1 cellular context compared by ENCODE assay signal in the genomic region with DNA sequence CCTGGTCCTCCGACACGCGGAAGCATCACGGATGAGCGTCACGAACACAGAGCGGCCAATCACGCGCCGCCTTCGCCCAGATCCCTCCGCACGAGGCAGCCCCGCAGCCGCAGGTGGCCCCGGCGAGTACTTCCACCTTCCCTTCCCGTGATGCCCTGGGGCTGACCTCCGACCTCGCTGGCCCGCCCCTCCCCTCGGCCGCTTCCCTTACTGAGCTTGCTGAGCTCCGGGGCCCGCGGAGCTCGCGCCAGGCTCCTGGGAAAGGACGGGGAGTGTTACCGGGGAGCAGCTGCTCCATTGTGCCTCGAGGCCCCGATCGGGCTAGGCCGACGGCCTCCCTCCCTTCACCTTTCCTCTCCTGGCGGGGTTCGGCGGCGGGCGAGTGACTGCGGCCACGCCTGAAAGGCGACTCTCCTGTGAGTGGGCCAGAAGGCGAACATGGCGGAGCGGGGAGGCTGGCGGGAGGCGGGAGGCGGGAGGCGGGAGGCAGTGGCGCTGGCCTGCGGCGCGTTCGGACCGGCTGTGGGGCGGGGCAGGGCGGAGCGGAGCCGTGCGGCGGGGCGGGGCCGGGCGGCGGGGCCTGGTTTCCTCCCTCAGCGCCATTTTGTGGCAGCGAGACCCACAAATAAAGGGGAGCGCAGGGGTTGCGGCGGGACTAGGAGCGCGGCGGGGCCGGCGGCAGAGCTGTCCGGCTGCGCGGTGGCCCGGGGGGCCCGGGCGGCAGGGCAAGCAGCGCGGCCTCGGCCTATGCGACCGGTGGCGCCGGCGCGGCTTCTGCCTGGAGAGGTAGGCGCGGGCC.
TF ChIP-seq lines count a peak whose summit lies in the region.

A gene (plus strand): TSS at position 589 of the 799 bp plus-strand sequence. CDS start 8,760 bp downstream, outside the sequence.

TF ChIP-seq in HepG2, 621 proteins besides CTCF, POLR2A, EP300 and RAD21 (continued from another document and continues in another):
- TF ChIP-seq, protein P1, sequence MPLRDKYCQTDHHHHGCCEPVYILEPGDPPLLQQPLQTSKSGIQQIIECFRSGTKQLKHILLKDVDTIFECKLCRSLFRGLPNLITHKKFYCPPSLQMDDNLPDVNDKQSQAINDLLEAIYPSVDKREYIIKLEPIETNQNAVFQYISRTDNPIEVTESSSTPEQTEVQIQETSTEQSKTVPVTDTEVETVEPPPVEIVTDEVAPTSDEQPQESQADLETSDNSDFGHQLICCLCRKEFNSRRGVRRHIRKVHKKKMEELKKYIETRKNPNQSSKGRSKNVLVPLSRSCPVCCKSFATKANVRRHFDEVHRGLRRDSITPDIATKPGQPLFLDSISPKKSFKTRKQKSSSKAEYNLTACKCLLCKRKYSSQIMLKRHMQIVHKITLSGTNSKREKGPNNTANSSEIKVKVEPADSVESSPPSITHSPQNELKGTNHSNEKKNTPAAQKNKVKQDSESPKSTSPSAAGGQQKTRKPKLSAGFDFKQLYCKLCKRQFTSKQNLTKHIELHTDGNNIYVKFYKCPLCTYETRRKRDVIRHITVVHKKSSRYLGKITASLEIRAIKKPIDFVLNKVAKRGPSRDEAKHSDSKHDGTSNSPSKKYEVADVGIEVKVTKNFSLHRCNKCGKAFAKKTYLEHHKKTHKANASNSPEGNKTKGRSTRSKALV (CRISPR knock-in tag; IDR thresholded peaks at IDR 0.05) = peak; percentile 96
- no peak for TF ChIP-seq MATR3 (CRISPR knock-in tag; IDR thresholded peaks at IDR 0.05)
- peak; percentile 82; the same call in 1 of the 2 replicates for TF ChIP-seq HMG20B (CRISPR knock-in tag; conservative IDR thresholded peaks at IDR 0.05)
- peak; percentile 97 for TF ChIP-seq ZNF557 (CRISPR knock-in tag; IDR thresholded peaks at IDR 0.05)
- no peak for TF ChIP-seq SMC3 (IDR thresholded peaks at IDR 0.05; ENCODE audit: low read length)
- TF ChIP-seq ZNF652 (CRISPR knock-in tag; IDR thresholded peaks at IDR 0.05; ENCODE audit: borderline replicate concordance, low read depth) = peak; percentile 52; the same call in 1 of the 2 replicates
- no peak for TF ChIP-seq NBN (conservative IDR thresholded peaks at IDR 0.05)
- TF ChIP-seq ZSCAN21 (CRISPR knock-in tag; IDR thresholded peaks at IDR 0.05; ENCODE audit: borderline replicate concordance) = peak; percentile 98
- TF ChIP-seq, protein P2, sequence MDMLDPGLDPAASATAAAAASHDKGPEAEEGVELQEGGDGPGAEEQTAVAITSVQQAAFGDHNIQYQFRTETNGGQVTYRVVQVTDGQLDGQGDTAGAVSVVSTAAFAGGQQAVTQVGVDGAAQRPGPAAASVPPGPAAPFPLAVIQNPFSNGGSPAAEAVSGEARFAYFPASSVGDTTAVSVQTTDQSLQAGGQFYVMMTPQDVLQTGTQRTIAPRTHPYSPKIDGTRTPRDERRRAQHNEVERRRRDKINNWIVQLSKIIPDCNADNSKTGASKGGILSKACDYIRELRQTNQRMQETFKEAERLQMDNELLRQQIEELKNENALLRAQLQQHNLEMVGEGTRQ (IDR thresholded peaks at IDR 0.05; ENCODE audit: low read depth, low read length) = peak; percentile 30; the same call in 1 of the 2 replicates
- TF ChIP-seq, protein P2 (CRISPR knock-in tag; IDR thresholded peaks at IDR 0.05; ENCODE audit: borderline replicate concordance) = peak; percentile 74; the same call in 1 of the 2 replicates
- TF ChIP-seq ZFYVE20 (CRISPR knock-in tag; IDR thresholded peaks at IDR 0.05; ENCODE audit: borderline replicate concordance, low read depth) = peak; percentile 97
- TF ChIP-seq, protein P3, sequence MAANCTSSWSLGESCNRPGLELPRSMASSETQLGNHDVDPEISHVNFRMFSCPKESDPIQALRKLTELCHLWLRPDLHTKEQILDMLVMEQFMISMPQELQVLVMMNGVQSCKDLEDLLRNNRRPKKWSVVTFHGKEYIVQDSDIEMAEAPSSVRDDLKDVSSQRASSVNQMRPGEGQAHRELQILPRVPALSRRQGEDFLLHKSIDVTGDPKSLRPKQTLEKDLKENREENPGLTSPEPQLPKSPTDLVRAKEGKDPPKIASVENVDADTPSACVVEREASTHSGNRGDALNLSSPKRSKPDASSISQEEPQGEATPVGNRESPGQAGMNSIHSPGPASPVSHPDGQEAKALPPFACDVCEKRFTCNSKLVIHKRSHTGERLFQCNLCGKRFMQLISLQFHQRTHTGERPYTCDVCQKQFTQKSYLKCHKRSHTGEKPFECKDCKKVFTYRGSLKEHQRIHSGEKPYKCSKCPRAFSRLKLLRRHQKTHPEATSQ (CRISPR knock-in tag; IDR thresholded peaks at IDR 0.05; ENCODE audit: borderline replicate concordance) = peak; percentile 95
- TF ChIP-seq ZFP62 (CRISPR knock-in tag; IDR thresholded peaks at IDR 0.05) = no peak
- peak; percentile 95 for TF ChIP-seq TP53 (CRISPR knock-in tag; conservative IDR thresholded peaks at IDR 0.05)
- TF ChIP-seq, protein P4, sequence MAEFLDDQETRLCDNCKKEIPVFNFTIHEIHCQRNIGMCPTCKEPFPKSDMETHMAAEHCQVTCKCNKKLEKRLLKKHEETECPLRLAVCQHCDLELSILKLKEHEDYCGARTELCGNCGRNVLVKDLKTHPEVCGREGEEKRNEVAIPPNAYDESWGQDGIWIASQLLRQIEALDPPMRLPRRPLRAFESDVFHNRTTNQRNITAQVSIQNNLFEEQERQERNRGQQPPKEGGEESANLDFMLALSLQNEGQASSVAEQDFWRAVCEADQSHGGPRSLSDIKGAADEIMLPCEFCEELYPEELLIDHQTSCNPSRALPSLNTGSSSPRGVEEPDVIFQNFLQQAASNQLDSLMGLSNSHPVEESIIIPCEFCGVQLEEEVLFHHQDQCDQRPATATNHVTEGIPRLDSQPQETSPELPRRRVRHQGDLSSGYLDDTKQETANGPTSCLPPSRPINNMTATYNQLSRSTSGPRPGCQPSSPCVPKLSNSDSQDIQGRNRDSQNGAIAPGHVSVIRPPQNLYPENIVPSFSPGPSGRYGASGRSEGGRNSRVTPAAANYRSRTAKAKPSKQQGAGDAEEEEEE (CRISPR knock-in tag; IDR thresholded peaks at IDR 0.05; ENCODE audit: borderline replicate concordance) = peak; percentile 98
- peak; percentile 96 for TF ChIP-seq CCDC6 (CRISPR knock-in tag; IDR thresholded peaks at IDR 0.05)
- TF ChIP-seq ZNF761 (CRISPR knock-in tag; conservative IDR thresholded peaks at IDR 0.05) = peak; percentile 95
- TF ChIP-seq, protein P5, sequence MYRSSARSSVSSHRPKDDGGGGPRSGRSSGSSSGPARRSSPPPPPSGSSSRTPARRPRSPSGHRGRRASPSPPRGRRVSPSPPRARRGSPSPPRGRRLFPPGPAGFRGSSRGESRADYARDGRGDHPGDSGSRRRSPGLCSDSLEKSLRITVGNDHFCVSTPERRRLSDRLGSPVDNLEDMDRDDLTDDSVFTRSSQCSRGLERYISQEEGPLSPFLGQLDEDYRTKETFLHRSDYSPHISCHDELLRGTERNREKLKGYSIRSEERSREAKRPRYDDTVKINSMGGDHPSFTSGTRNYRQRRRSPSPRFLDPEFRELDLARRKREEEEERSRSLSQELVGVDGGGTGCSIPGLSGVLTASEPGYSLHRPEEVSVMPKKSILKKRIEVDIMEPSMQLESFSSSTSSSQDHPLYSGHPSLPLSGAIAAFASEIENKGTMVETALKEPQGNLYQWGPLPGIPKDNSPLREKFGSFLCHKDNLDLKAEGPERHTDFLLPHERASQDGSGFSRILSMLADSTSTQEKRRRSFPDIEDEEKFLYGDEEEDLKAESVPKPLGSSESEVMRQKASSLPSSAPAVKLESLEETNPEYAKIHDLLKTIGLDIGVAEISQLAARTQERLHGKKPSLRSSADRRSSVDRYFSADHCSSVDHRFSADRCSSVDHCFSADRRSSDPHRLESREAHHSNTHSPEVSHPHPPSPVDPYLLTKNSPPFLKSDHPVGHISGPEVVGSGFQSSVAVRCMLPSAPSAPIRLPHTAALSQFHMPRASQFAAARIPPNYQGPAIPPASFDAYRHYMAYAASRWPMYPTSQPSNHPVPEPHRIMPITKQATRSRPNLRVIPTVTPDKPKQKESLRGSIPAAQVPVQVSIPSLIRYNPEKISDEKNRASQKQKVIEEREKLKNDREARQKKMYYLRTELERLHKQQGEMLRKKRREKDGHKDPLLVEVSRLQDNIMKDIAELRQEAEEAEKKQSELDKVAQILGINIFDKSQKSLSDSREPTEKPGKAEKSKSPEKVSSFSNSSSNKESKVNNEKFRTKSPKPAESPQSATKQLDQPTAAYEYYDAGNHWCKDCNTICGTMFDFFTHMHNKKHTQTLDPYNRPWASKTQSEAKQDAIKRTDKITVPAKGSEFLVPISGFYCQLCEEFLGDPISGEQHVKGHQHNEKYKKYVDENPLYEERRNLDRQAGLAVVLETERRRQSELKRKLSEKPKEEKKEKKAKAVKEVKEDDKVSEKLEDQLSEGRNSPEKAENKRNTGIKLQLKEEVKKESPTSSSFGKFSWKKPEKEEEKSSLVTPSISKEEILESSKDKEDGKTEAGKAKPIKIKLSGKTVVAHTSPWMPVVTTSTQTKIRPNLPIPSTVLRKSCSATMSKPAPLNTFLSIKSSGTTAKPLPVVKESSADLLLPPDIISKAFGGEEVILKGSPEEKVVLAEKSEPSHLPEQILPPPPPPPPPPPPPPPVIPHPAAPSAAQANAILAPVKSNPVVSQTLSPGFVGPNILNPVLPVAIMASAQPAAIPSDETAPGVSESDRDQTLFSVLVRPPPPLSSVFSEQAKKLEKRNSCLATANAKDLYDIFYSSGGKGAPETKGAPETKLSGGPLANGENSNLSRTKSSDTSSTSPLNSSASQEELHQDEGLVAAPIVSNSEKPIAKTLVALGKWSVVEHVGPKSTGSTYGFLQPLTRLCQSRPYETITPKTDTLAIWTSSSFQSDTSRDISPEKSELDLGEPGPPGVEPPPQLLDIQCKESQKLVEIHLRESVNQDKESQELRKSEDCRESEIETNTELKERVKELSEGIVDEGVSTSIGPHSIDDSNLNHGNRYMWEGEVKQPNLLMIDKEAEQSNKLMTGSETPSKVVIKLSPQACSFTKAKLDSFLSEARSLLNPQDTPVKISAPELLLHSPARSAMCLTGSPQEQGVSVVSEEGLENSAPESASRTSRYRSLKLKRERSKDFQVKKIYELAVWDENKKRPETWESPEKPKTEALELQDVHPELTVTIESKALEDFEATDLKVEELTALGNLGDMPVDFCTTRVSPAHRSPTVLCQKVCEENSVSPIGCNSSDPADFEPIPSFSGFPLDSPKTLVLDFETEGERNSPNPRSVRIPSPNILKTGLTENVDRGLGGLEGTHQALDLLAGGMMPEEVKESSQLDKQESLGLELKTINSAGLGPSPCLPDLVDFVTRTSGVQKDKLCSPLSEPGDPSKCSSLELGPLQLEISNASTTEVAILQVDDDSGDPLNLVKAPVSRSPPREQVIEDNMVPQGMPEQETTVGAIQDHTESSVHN (CRISPR knock-in tag; IDR thresholded peaks at IDR 0.05) = peak; percentile 91
- peak; percentile 71 for TF ChIP-seq SKI (IDR thresholded peaks at IDR 0.05; ENCODE audit: partially characterized antibody)
- TF ChIP-seq ZNF10 (CRISPR knock-in tag; IDR thresholded peaks at IDR 0.05; ENCODE audit: borderline replicate concordance, low read depth) = no peak
- peak; percentile 99 for TF ChIP-seq ZNF749 (CRISPR knock-in tag; IDR thresholded peaks at IDR 0.05; ENCODE audit: borderline replicate concordance)
- TF ChIP-seq ZNF343 (CRISPR knock-in tag; IDR thresholded peaks at IDR 0.05) = peak; percentile 97
- TF ChIP-seq, protein P6, sequence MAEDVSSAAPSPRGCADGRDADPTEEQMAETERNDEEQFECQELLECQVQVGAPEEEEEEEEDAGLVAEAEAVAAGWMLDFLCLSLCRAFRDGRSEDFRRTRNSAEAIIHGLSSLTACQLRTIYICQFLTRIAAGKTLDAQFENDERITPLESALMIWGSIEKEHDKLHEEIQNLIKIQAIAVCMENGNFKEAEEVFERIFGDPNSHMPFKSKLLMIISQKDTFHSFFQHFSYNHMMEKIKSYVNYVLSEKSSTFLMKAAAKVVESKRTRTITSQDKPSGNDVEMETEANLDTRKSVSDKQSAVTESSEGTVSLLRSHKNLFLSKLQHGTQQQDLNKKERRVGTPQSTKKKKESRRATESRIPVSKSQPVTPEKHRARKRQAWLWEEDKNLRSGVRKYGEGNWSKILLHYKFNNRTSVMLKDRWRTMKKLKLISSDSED (CRISPR knock-in tag; IDR thresholded peaks at IDR 0.05) = peak; percentile 60; the same call in 1 of the 2 replicates
- TF ChIP-seq ATAD3A (CRISPR knock-in tag; IDR thresholded peaks at IDR 0.05) = peak; percentile 48; the same call in 1 of the 2 replicates
- no peak for TF ChIP-seq PLRG1 (conservative IDR thresholded peaks at IDR 0.05)
- peak; percentile 96 for TF ChIP-seq SAFB2 (CRISPR knock-in tag; IDR thresholded peaks at IDR 0.05; ENCODE audit: borderline replicate concordance, low read depth)
- TF ChIP-seq SETDB1 (CRISPR knock-in tag; IDR thresholded peaks at IDR 0.05; ENCODE audit: borderline replicate concordance) = no peak
- TF ChIP-seq ZNF296 (CRISPR knock-in tag; conservative IDR thresholded peaks at IDR 0.05) = no peak
- TF ChIP-seq EED (CRISPR knock-in tag; IDR thresholded peaks at IDR 0.05) = peak; percentile 99
- TF ChIP-seq, protein P7, sequence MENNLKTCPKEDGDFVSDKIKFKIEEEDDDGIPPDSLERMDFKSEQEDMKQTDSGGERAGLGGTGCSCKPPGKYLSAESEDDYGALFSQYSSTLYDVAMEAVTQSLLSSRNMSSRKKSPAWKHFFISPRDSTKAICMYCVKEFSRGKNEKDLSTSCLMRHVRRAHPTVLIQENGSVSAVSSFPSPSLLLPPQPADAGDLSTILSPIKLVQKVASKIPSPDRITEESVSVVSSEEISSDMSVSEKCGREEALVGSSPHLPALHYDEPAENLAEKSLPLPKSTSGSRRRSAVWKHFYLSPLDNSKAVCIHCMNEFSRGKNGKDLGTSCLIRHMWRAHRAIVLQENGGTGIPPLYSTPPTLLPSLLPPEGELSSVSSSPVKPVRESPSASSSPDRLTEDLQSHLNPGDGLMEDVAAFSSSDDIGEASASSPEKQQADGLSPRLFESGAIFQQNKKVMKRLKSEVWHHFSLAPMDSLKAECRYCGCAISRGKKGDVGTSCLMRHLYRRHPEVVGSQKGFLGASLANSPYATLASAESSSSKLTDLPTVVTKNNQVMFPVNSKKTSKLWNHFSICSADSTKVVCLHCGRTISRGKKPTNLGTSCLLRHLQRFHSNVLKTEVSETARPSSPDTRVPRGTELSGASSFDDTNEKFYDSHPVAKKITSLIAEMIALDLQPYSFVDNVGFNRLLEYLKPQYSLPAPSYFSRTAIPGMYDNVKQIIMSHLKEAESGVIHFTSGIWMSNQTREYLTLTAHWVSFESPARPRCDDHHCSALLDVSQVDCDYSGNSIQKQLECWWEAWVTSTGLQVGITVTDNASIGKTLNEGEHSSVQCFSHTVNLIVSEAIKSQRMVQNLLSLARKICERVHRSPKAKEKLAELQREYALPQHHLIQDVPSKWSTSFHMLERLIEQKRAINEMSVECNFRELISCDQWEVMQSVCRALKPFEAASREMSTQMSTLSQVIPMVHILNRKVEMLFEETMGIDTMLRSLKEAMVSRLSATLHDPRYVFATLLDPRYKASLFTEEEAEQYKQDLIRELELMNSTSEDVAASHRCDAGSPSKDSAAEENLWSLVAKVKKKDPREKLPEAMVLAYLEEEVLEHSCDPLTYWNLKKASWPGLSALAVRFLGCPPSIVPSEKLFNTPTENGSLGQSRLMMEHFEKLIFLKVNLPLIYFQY (CRISPR knock-in tag; IDR thresholded peaks at IDR 0.05; ENCODE audit: borderline replicate concordance) = peak; percentile 73
